Comparison of ENCODE assay signal across 1 cellular context in genomic region chr6:89895273-89895874, GRCh38.
TF ChIP-seq lines count a peak whose summit lies in the region.

No MANE protein-coding gene starts in this region.

TF ChIP-seq in WTC11, 78 proteins besides CTCF, POLR2A, EP300 and RAD21 (continued from another document and continues in another):
- TF ChIP-seq ARID4B (CRISPR knock-in tag; IDR thresholded peaks at IDR 0.05; ENCODE audit: borderline replicate concordance) (peak; percentile 97; the same call in 1 of the 2 replicates), ZNF532 (CRISPR knock-in tag; IDR thresholded peaks at IDR 0.05; ENCODE audit: borderline replicate concordance) (no peak), EMX1 (CRISPR knock-in tag; IDR thresholded peaks at IDR 0.05) (no peak), MXD4 (CRISPR knock-in tag; IDR thresholded peaks at IDR 0.05; ENCODE audit: borderline replicate concordance) (no peak), AFF4 (CRISPR knock-in tag; IDR thresholded peaks at IDR 0.05; ENCODE audit: borderline replicate concordance) (0 out of 2 replicates have a peak, but pooled peaks have one; percentile 48), NR3C1 (CRISPR knock-in tag; conservative IDR thresholded peaks at IDR 0.05; ENCODE audit: low read depth) (0 out of 2 replicates have a peak, but pooled peaks have one; percentile 39), HMGXB4 (CRISPR knock-in tag; IDR thresholded peaks at IDR 0.05) (no peak), ZNF263 (CRISPR knock-in tag; IDR thresholded peaks at IDR 0.05; ENCODE audit: low read depth) (no peak; the same call in 1 of the 2 replicates), ELF4 (CRISPR knock-in tag; IDR thresholded peaks at IDR 0.05; ENCODE audit: low read depth) (no peak), ZNF512 (CRISPR knock-in tag; IDR thresholded peaks at IDR 0.05; ENCODE audit: borderline replicate concordance) (no peak), OVOL2 (CRISPR knock-in tag; IDR thresholded peaks at IDR 0.05; ENCODE audit: borderline replicate concordance) (no peak), ZNF232 (CRISPR knock-in tag; IDR thresholded peaks at IDR 0.05) (peak; percentile 79; the same call in 1 of the 2 replicates), ZSCAN18 (CRISPR knock-in tag; IDR thresholded peaks at IDR 0.05) (peak; percentile 75; the same call in 1 of the 2 replicates), ESRRA (CRISPR knock-in tag; IDR thresholded peaks at IDR 0.05; ENCODE audit: borderline replicate concordance) (peak; percentile 94), AR (CRISPR knock-in tag; IDR thresholded peaks at IDR 0.05) (no peak), SMAD4 (CRISPR knock-in tag; IDR thresholded peaks at IDR 0.05) (peak; percentile 86; the same call in 1 of the 2 replicates), NR1H2 (CRISPR knock-in tag; IDR thresholded peaks at IDR 0.05) (peak; percentile 70; the same call in 1 of the 2 replicates), ZNF416 (CRISPR knock-in tag; IDR thresholded peaks at IDR 0.05) (no peak), TEAD1 (CRISPR knock-in tag; IDR thresholded peaks at IDR 0.05) (peak; percentile 88), MYBL2 (CRISPR knock-in tag; IDR thresholded peaks at IDR 0.05) (peak; percentile 84), ATF3 (CRISPR knock-in tag; conservative IDR thresholded peaks at IDR 0.05) (no peak), KAT7 (CRISPR knock-in tag; IDR thresholded peaks at IDR 0.05; ENCODE audit: borderline replicate concordance) (peak; percentile 98; the same call in 1 of the 2 replicates), ZNF425 (CRISPR knock-in tag; conservative IDR thresholded peaks at IDR 0.05) (no peak), ZBTB21 (CRISPR knock-in tag; IDR thresholded peaks at IDR 0.05; ENCODE audit: borderline replicate concordance) (peak; percentile 45; the same call in 1 of the 2 replicates), FOXJ3 (CRISPR knock-in tag; IDR thresholded peaks at IDR 0.05; ENCODE audit: borderline replicate concordance) (no peak), ZNF423 (CRISPR knock-in tag; IDR thresholded peaks at IDR 0.05) (0 out of 2 replicates have a peak, but pooled peaks have one; percentile 29), CREM (CRISPR knock-in tag; IDR thresholded peaks at IDR 0.05) (0 out of 2 replicates have a peak, but pooled peaks have one; percentile 25), NFYB (CRISPR knock-in tag; conservative IDR thresholded peaks at IDR 0.05; ENCODE audit: low read depth) (peak; percentile 51; the same call in 1 of the 2 replicates)
